ENCODE assay signal across 10 cellular contexts in genomic region chr7:137591444-137591843, GRCh38.
DNase-seq lines count a peak whose midpoint lies in the region; ATAC-seq and TF ChIP-seq lines count a peak whose summit lies in the region.
"Had no signal": no experiment of that assay in that cellular context is flagged by ENCODE, and none has a peak within 500 bp of the region (broad histone marks: within the 10 kb centered on the region; RNA-seq: fewer than 3 reads in every experiment).

No MANE protein-coding gene starts in this region.

- no peaks in the 10 kb centered on the region for H3K9me2 ChIP-seq in MM.1S (replicated peaks; ENCODE audit: insufficient read depth, low read length)

- H3K4me3 Mint-ChIP-seq in osteocyte (ENCODE audit: unreplicated experiment) = no peak overlapping the region

- H3K9ac ChIP-seq in BLaER1 treated with 17β-estradiol and CSF1 and Interleukin-3, amounts not matched to agents 10 nM and 100 nM = peak overlapping the region in 6 of 11 experiments; percentile 19 to 45 (median 31); a peak in 6 of 22 replicates
- H3K9ac ChIP-seq in MM.1S (ENCODE audit: low read length) = no peak overlapping the region

- no peaks in the 10 kb centered on the region for H3K36me3 Mint-ChIP-seq in osteocyte (ENCODE audit: unreplicated experiment)

- H3K4me3 ChIP-seq in BLaER1 treated with 17β-estradiol and CSF1 and Interleukin-3, amounts not matched to agents 10 nM and 100 nM = no peak overlapping the region
- no peak overlapping the region for H3K4me3 ChIP-seq in MM.1S (ENCODE audit: low read length)
- H3K4me3 ChIP-seq: psoas muscle had no signal

- H3K4me1 Mint-ChIP-seq in osteocyte (ENCODE audit: unreplicated experiment) = peaks cover 14% of the 10 kb centered on the region

- H3K9me3 Mint-ChIP-seq in osteocyte (ENCODE audit: unreplicated experiment) = no peaks in the 10 kb centered on the region

- H3F3A ChIP-seq in MM.1S (ENCODE audit: insufficient read depth, low read length) = no peaks in the 10 kb centered on the region

- H3K27ac Mint-ChIP-seq in osteocyte (ENCODE audit: unreplicated experiment) = no peak overlapping the region

- H3K4me1 ChIP-seq in BLaER1 treated with 17β-estradiol and CSF1 and Interleukin-3, amounts not matched to agents 10 nM and 100 nM = peaks cover 13 to 37% (median 24%) of the 10 kb centered on the region in 10 experiments
- H3K4me1 ChIP-seq in MM.1S (ENCODE audit: low read length) = 0 out of 2 replicates have a peak, but pooled peaks cover 6% of the 10 kb centered on the region
- H3K4me1 ChIP-seq: psoas muscle had no signal

- peak overlapping the region in 9 of 11 experiments; percentile 50 to 83 (median 76); a peak in 18 of 22 replicates for H3K4me2 ChIP-seq in BLaER1 treated with 17β-estradiol and CSF1 and Interleukin-3, amounts not matched to agents 10 nM and 100 nM
- H3K4me2 ChIP-seq in MM.1S (ENCODE audit: low read depth, low read length) = no peak overlapping the region

- ATAC-seq in HG03439 (IDR thresholded peaks at IDR 0.05; ENCODE audit: unreplicated experiment) = no peak

- H3K79me2 ChIP-seq in MM.1S (ENCODE audit: low read length) = no peaks in the 10 kb centered on the region

- no peaks in the 10 kb centered on the region for H4K20me1 ChIP-seq in BLaER1 treated with 17β-estradiol and CSF1 and Interleukin-3, amounts not matched to agents 10 nM and 100 nM
- no peaks in the 10 kb centered on the region for H4K20me1 ChIP-seq in MM.1S (ENCODE audit: insufficient read depth, low read length)

- peak overlapping the region in 10 of 11 experiments; percentile 22 to 72 (median 60); a peak in 18 of 22 replicates for H3K27ac ChIP-seq in BLaER1 treated with 17β-estradiol and CSF1 and Interleukin-3, amounts not matched to agents 10 nM and 100 nM
- H3K27ac ChIP-seq in MM.1S (ENCODE audit: low read length) = no peak overlapping the region
- H3K27ac ChIP-seq: psoas muscle had no signal

- H3K27me3 ChIP-seq in BLaER1 treated with 17β-estradiol and CSF1 and Interleukin-3, amounts not matched to agents 10 nM and 100 nM = no peaks in the 10 kb centered on the region
- no peaks in the 10 kb centered on the region for H3K27me3 ChIP-seq in MM.1S (replicated peaks; ENCODE audit: insufficient read depth, low read length)

- no peak overlapping the region for H2AFZ ChIP-seq in MM.1S (ENCODE audit: low read length)

- no peaks in the 10 kb centered on the region for H3K9me3 ChIP-seq in BLaER1 treated with 17β-estradiol and CSF1 and Interleukin-3, amounts not matched to agents 10 nM and 100 nM (replicated peaks in 1 of 11)
- H3K9me3 ChIP-seq in MM.1S (replicated peaks; ENCODE audit: insufficient read depth, low read length) = no peaks in the 10 kb centered on the region
- H3K9me3 ChIP-seq: psoas muscle had no signal

- H3K27me3 Mint-ChIP-seq in osteocyte (ENCODE audit: unreplicated experiment) = no peaks in the 10 kb centered on the region

- TF ChIP-seq CTCF in MM.1S (IDR thresholded peaks at IDR 0.05; ENCODE audit: low read length) (no peak), osteocyte (IDR thresholded peaks at IDR 0.05) (no peak)

- H3K36me3 ChIP-seq in BLaER1 treated with 17β-estradiol and CSF1 and Interleukin-3, amounts not matched to agents 10 nM and 100 nM = no peaks in the 10 kb centered on the region
- H3K36me3 ChIP-seq in MM.1S (replicated peaks; ENCODE audit: insufficient read depth, low read length) = no peaks in the 10 kb centered on the region

- DNase-seq in MM.1S (peak; percentile 18), dermis blood vessel endothelial cell (peak; percentile 60), left kidney (ENCODE audit: low read depth, low spot score) (peak; percentile 9), NCI-H1694 treated with DMSO at 0.1 percent for 48 hours (lab: John Stamatoyannopoulos, UW) (no peak), osteocyte (ENCODE audit: extremely low spot score, unreplicated experiment) (no peak)
- DNase-seq in effector CD8-positive, alpha-beta T cell (lab: John Stamatoyannopoulos, UW) = no peak
- DNase-seq: activated naive CD4-positive, alpha-beta T cell treated with Interleukin-2 at 50 U/mL for 16 hours; psoas muscle had no signal

Comparison
In these comparisons a context has a peak if more than half of its experiments do, and no peak if none do; other contexts are left out.
1. DNase-seq: peak in MM.1S (single experiment), dermis blood vessel endothelial cell (single experiment) and left kidney (single experiment); none in NCI-H1694 treated with DMSO at 0.1 percent for 48 hours (single experiment), effector CD8-positive, alpha-beta T cell (single experiment) and osteocyte (single experiment).